In the genomic region with DNA sequence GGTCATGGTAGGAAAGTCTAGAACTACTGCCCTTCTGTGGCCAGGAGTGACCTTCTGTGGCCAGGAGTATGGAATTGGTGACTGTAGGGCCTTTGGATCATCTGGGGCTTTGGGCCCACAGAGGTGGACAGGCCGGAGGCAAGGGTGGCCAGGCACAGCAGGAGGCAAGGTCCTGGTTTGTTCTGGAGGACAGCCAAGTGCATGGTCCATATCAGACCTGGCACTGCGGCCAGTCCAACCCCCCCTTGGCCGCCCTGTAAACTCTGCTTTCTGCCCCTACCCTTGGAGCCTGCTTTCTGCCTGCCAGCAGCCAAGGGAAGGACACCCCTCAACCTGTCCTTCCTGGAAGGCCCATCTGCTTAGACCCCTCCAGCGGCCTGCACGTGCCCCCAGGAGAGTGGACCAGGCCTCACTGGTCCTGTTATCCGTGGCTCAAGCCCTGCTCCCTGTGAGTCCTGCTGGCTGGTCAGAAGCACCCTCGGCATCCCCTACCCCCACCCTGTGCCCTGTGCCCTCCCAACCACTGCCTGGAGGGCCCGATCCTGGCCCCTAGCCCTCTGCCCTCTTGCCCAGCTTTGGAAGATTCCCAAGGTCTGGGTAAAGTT, we compare ENCODE assay signal across 29 cellular contexts.
"Had no signal": no experiment of that assay in that cellular context is flagged by ENCODE, and none has a peak within 500 bp of the region (broad histone marks: within the 10 kb centered on the region; RNA-seq: fewer than 3 reads in every experiment).

No MANE protein-coding gene starts in this region.

- H3K4me3 ChIP-seq: adrenal gland, breast epithelium, SJCRH30 had no signal

- H3K27ac ChIP-seq: adrenal gland, breast epithelium, RWPE1, SJCRH30 had no signal

- H3K9me3 ChIP-seq: adrenal gland, breast epithelium, SJCRH30, SK-N-SH had no signal

- DNase-seq: activated CD4-positive, alpha-beta T cell treated with anti-CD3 and anti-CD28 coated beads, Interleukin-2, amount 10 ng/mL, durations not matched to agents 24 days and 14 days; activated CD4-positive, alpha-beta T cell treated with anti-CD3 and anti-CD28 coated beads, Interleukin-2, amount 50 U/mL, for 48 hours; activated CD4-positive, CD25-positive, alpha-beta regulatory T cell treated with anti-CD3 and anti-CD28 coated beads, Interleukin-2, amount 50 U/mL, for 72 hours; activated CD8-positive, alpha-beta memory T cell treated with anti-CD3 and anti-CD28 coated beads, Interleukin-2, amount 10 ng/mL, durations not matched to agents 7 days and 5 days; activated effector memory CD4-positive, alpha-beta T cell treated with anti-CD3 and anti-CD28 coated beads, Interleukin-2, amount 50 U/mL, for 16 hours; activated naive CD4-positive, alpha-beta T cell treated with anti-CD3 and anti-CD28 coated beads for 36 hours; activated naive CD8-positive, alpha-beta T cell treated with anti-CD3 and anti-CD28 coated beads for 36 hours; activated T-cell treated with anti-CD3 and anti-CD28 coated beads, Interleukin-2, amount 50 U/mL, for 4 hours; adrenal gland; anterior cingulate cortex; caudate nucleus; KG1; NCI-H1048; NCI-H146; NCI-H187 treated with DMSO at 0.1 percent for 48 hours; NCI-H2081 treated with DMSO at 0.1 percent for 48 hours; NCI-H2171; NCI-H2227 treated with DMSO at 0.1 percent for 48 hours; NCI-H510A; NCI-H69; NK-92 treated with Interleukin-12 subunit alpha and Interleukin-12 subunit beta, amount 100 ng/mL, for 24 hours; OCI-M1; Right ventricle myocardium superior; SJCRH30; SK-N-SH; SW 1271 had no signal

- H3K36me3 ChIP-seq: adrenal gland, breast epithelium, SJCRH30 had no signal

- H3K36me3 Mint-ChIP-seq: activated naive CD8-positive, alpha-beta T cell treated with anti-CD3 and anti-CD28 coated beads for 36 hours had no signal

- H3K27me3 ChIP-seq: adrenal gland, breast epithelium, SJCRH30 had no signal

- ATAC-seq: activated CD8-positive, alpha-beta memory T cell treated with anti-CD3 and anti-CD28 coated beads, Interleukin-2, amount 10 ng/mL, durations not matched to agents 7 days and 5 days; activated T-cell treated with anti-CD3 and anti-CD28 coated beads, Interleukin-2, amount 50 U/mL, for 4 hours; Panc1 had no signal

- H3K4me2 ChIP-seq: SK-N-SH had no signal

- H3K4me3 Mint-ChIP-seq: activated CD8-positive, alpha-beta memory T cell treated with anti-CD3 and anti-CD28 coated beads, Interleukin-2, amount 10 ng/mL, durations not matched to agents 7 days and 5 days; activated naive CD4-positive, alpha-beta T cell treated with anti-CD3 and anti-CD28 coated beads for 36 hours; activated T-cell treated with anti-CD3 and anti-CD28 coated beads, Interleukin-2, amount 50 U/mL, for 4 hours had no signal

- H3K9me3 Mint-ChIP-seq: activated CD4-positive, alpha-beta T cell treated with anti-CD3 and anti-CD28 coated beads, Interleukin-2, amount 10 ng/mL, durations not matched to agents 24 days and 14 days; activated naive CD4-positive, alpha-beta T cell treated with anti-CD3 and anti-CD28 coated beads for 36 hours; activated naive CD8-positive, alpha-beta T cell treated with anti-CD3 and anti-CD28 coated beads for 36 hours; activated T-cell treated with anti-CD3 and anti-CD28 coated beads, Interleukin-2, amount 50 U/mL, for 4 hours had no signal

- H3K27ac Mint-ChIP-seq: activated CD4-positive, alpha-beta T cell treated with anti-CD3 and anti-CD28 coated beads, Interleukin-2, amount 10 ng/mL, durations not matched to agents 24 days and 14 days; activated CD8-positive, alpha-beta memory T cell treated with anti-CD3 and anti-CD28 coated beads, Interleukin-2, amount 10 ng/mL, durations not matched to agents 7 days and 5 days; activated naive CD4-positive, alpha-beta T cell treated with anti-CD3 and anti-CD28 coated beads for 36 hours; activated naive CD8-positive, alpha-beta T cell treated with anti-CD3 and anti-CD28 coated beads for 36 hours had no signal

- H3K27me3 Mint-ChIP-seq: activated CD8-positive, alpha-beta memory T cell treated with anti-CD3 and anti-CD28 coated beads, Interleukin-2, amount 10 ng/mL, durations not matched to agents 7 days and 5 days; activated naive CD8-positive, alpha-beta T cell treated with anti-CD3 and anti-CD28 coated beads for 36 hours had no signal

- H3K9ac ChIP-seq: SK-N-SH had no signal
